1 cellular context compared by ENCODE assay signal in genomic region chr7:16419859-16420258, GRCh38.
TF ChIP-seq lines count a peak whose summit lies in the region.

No MANE protein-coding gene starts in this region.

TF ChIP-seq in H1, 55 proteins besides CTCF, POLR2A, EP300 and RAD21:
- TF ChIP-seq BRCA1 (IDR thresholded peaks at IDR 0.05; ENCODE audit: low read depth, low read length) (no peak), ATF3 (IDR thresholded peaks at IDR 0.05; ENCODE audit: insufficient read depth, low read depth, low read length) (no peak), RFX5 (IDR thresholded peaks at IDR 0.05; ENCODE audit: borderline replicate concordance, low read depth, low read length) (no peak), SIRT6 (IDR thresholded peaks at IDR 0.05; ENCODE audit: low read length) (no peak), USF2 (IDR thresholded peaks at IDR 0.05; ENCODE audit: low read length) (no peak), ATF2 (IDR thresholded peaks at IDR 0.05; ENCODE audit: low read length) (no peak), YY1 (IDR thresholded peaks at IDR 0.05; ENCODE audit: low read depth, low read length) (no peak)
